In genomic region chr12:19971881-19972280, GRCh38 we compare ENCODE assay signal across 25 cellular contexts.
DNase-seq lines count a peak whose midpoint lies in the region; ATAC-seq, FAIRE-seq and TF ChIP-seq lines count a peak whose summit lies in the region.
"Had no signal": no experiment of that assay in that cellular context is flagged by ENCODE, and none has a peak within 500 bp of the region (broad histone marks: within the 10 kb centered on the region; RNA-seq: fewer than 3 reads in every experiment).

No MANE protein-coding gene starts in this region.

- no CpG with 5 or more reads among the region's 1 CpG for WGBS in mesendoderm (ENCODE audit: extremely low coverage, insufficient coverage, low lambda C conversion rate)
- WGBS in pancreas, 2 donors: 11 to 15% methylated on average over 1 of the region's 1 CpG

- ATAC-seq in pancreas (peak; percentile 65 to 80 (median 77)), HG03039 (IDR thresholded peaks at IDR 0.05; ENCODE audit: unreplicated experiment) (no peak), HG02870 (IDR thresholded peaks at IDR 0.05; ENCODE audit: unreplicated experiment) (no peak), HG03108 (IDR thresholded peaks at IDR 0.05; ENCODE audit: unreplicated experiment) (no peak)

- H3K4me3 ChIP-seq in BLaER1 treated with 17β-estradiol and CSF1 and Interleukin-3, amounts not matched to agents 10 nM and 100 nM: no peak overlapping the region
- no peak overlapping the region for H3K4me3 ChIP-seq in SJCRH30
- H3K4me3 ChIP-seq in mesendoderm (ENCODE audit: low read length): no peak overlapping the region
- H3K4me3 ChIP-seq in pancreas: no peak overlapping the region
- H3K4me3 ChIP-seq: lung, PC-9, upper lobe of left lung had no signal

- H3K4me2 ChIP-seq in BLaER1 treated with 17β-estradiol and CSF1 and Interleukin-3, amounts not matched to agents 10 nM and 100 nM: peak overlapping the region in 9 of 11 experiments; percentile 10 to 69 (median 48); a peak in 14 of 22 replicates
- H3K4me2 ChIP-seq in mesendoderm (ENCODE audit: low read length): no peak overlapping the region
- H3K4me2 ChIP-seq: PC-9 had no signal

- no peak overlapping the region for H3K56ac ChIP-seq in mesendoderm (ENCODE audit: low read length)

- no peaks in the 10 kb centered on the region for H3K36me3 ChIP-seq in BLaER1 treated with 17β-estradiol and CSF1 and Interleukin-3, amounts not matched to agents 10 nM and 100 nM
- H3K36me3 ChIP-seq in SJCRH30 (no peaks in the 10 kb centered on the region), mesendoderm (ENCODE audit: control insufficient read depth, insufficient read depth, low read length) (no peaks in the 10 kb centered on the region), pancreas (no peaks in the 10 kb centered on the region)
- H3K36me3 ChIP-seq: upper lobe of left lung had no signal

- intact Hi-C loops in pancreas (cut with DNase I): no loop called here

- no peaks in the 10 kb centered on the region for H4K20me1 ChIP-seq in BLaER1 treated with 17β-estradiol and CSF1 and Interleukin-3, amounts not matched to agents 10 nM and 100 nM

- no peak overlapping the region for H4K5ac ChIP-seq in mesendoderm (ENCODE audit: low read length)

- peak overlapping the region in 2 of 11 experiments; percentile 26 to 46; a peak in 1 of 22 replicates for H3K27ac ChIP-seq in BLaER1 treated with 17β-estradiol and CSF1 and Interleukin-3, amounts not matched to agents 10 nM and 100 nM
- H3K27ac ChIP-seq in SJCRH30 (peak overlapping the region; percentile 11; the same call in 1 of the 2 replicates), mesendoderm (ENCODE audit: low read depth, low read length) (no peak overlapping the region), pancreas (peak overlapping the region; percentile 10 to 68 (median 62))
- H3K27ac ChIP-seq: parathyroid adenoma, PC-9, upper lobe of left lung had no signal

- no peak overlapping the region for H2BK15ac ChIP-seq in mesendoderm (replicated peaks; ENCODE audit: low read depth)

- H3K9ac ChIP-seq in BLaER1 treated with 17β-estradiol and CSF1 and Interleukin-3, amounts not matched to agents 10 nM and 100 nM: no peak overlapping the region
- H3K9ac ChIP-seq in mesendoderm (ENCODE audit: low read length): no peak overlapping the region
- H3K9ac ChIP-seq: parathyroid adenoma had no signal

- no peak for TF ChIP-seq CTCF in pancreas (IDR thresholded peaks at IDR 0.05)

- H3K9me3 ChIP-seq in BLaER1 treated with 17β-estradiol and CSF1 and Interleukin-3, amounts not matched to agents 10 nM and 100 nM (replicated peaks in 1 of 11): no peaks in the 10 kb centered on the region
- no peaks in the 10 kb centered on the region for H3K9me3 ChIP-seq in SJCRH30 (replicated peaks)
- no peaks in the 10 kb centered on the region for H3K9me3 ChIP-seq in pancreas
- H3K9me3 ChIP-seq: upper lobe of left lung had no signal

- no peak overlapping the region for H2BK5ac ChIP-seq in mesendoderm (ENCODE audit: low read length)

- no peak overlapping the region for H3K4ac ChIP-seq in mesendoderm (ENCODE audit: low read depth, low read length)

- H3K4me1 ChIP-seq in BLaER1 treated with 17β-estradiol and CSF1 and Interleukin-3, amounts not matched to agents 10 nM and 100 nM: peaks cover 28 to 42% (median 34%) of the 10 kb centered on the region in 10 experiments
- H3K4me1 ChIP-seq in SJCRH30: no peaks in the 10 kb centered on the region; the same call in 1 of the 2 replicates
- H3K4me1 ChIP-seq in mesendoderm (ENCODE audit: control insufficient read depth, low read depth, low read length): no peaks in the 10 kb centered on the region
- peaks cover 22 to 44% (median 38%) of the 10 kb centered on the region in 3 donors for H3K4me1 ChIP-seq in pancreas
- H3K4me1 ChIP-seq: parathyroid adenoma had no signal

- H3K27me3 ChIP-seq in BLaER1 treated with 17β-estradiol and CSF1 and Interleukin-3, amounts not matched to agents 10 nM and 100 nM: no peaks in the 10 kb centered on the region
- no peaks in the 10 kb centered on the region for H3K27me3 ChIP-seq in SJCRH30
- H3K27me3 ChIP-seq in mesendoderm (ENCODE audit: insufficient read depth, low read length, poor library complexity): no peaks in the 10 kb centered on the region
- H3K27me3 ChIP-seq in pancreas: no peaks in the 10 kb centered on the region
- H3K27me3 ChIP-seq: upper lobe of left lung had no signal

- no peak overlapping the region for H3K23ac ChIP-seq in mesendoderm (ENCODE audit: low read length)

- H2BK120ac ChIP-seq in mesendoderm (ENCODE audit: low read depth, low read length): no peak overlapping the region

- no peak for FAIRE-seq in pancreas (lab: Jason Lieb, UNC)
- FAIRE-seq: D721Med, keratinocyte had no signal

- H3K79me1 ChIP-seq in mesendoderm (ENCODE audit: low read length): no peaks in the 10 kb centered on the region

- H3K79me2 ChIP-seq in mesendoderm (ENCODE audit: control insufficient read depth, insufficient read depth, low read length): no peaks in the 10 kb centered on the region
- H3K79me2 ChIP-seq: parathyroid adenoma had no signal

- H2AK5ac ChIP-seq in mesendoderm (ENCODE audit: low read length): no peak overlapping the region

- H3K18ac ChIP-seq in mesendoderm (ENCODE audit: low read length): no peak overlapping the region

- DNase-seq in SJCRH30: no peak
- DNase-seq in mesendoderm: peak; percentile 14
- peak in 4 of 6 donors; percentile 52 to 74 (median 63) for DNase-seq in pancreas
- no peak for DNase-seq in DMS53 (lab: John Stamatoyannopoulos, UW)
- DNase-seq: activated CD4-positive, alpha-beta T cell treated with anti-CD3 and anti-CD28 coated beads, Interleukin-2, amount 50 U/mL, for 1 hour; activated naive CD4-positive, alpha-beta T cell treated with anti-CD3 and anti-CD28 coated beads for 36 hours; amygdala; central memory CD4-positive, alpha-beta T cell; dermis blood vessel endothelial cell; HCEC 1CT; naive B cell; NCI-H1105 treated with DMSO at 0.1 percent for 48 hours; NCI-H446 treated with DMSO at 0.1 percent for 48 hours; Right ventricle myocardium superior; T-helper 9 cell; upper lobe of left lung had no signal

- H4K8ac ChIP-seq in mesendoderm (ENCODE audit: low read depth, low read length): no peak overlapping the region

Comparison
In these comparisons a context has a peak if more than half of its experiments do, and no peak if none do; other contexts are left out.
1. DNase-seq: peak in mesendoderm (single experiment) and pancreas (4 of 6); none in SJCRH30 (0 of 2) and DMS53 (single experiment).
2. ATAC-seq: peak in pancreas (4 of 4); none in HG03039 (single experiment), HG02870 (single experiment) and HG03108 (single experiment).